ENCODE assay signal across 19 cellular contexts in the genomic region with DNA sequence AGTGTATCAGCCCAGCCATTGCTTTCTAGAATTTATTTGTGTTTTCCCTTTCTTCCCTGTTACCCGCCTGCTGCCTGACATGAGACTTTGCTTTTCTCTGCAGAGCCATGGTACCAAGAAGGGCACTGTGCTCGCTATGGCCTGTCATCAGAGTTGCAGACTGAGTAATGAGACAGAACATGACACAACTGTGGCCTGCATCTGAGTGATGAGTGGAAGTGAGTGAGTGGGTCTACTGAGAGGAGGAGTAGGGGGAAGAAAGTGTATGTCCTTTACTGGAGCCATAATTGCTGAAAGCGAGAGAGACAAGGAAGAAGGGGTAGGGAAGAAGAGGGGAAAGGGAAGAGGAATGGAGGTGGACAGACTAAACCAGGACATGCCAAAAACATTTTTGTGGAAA. TPM values are rescaled to one million over a fixed set of nuclear protein-coding genes. Genes with fewer than 3 reads are reported as not detected.
DNase-seq lines count a peak whose midpoint lies in the region; ATAC-seq and TF ChIP-seq lines count a peak whose summit lies in the region.
"Had no signal": no experiment of that assay in that cellular context is flagged by ENCODE, and none has a peak within 500 bp of the region (broad histone marks: within the 10 kb centered on the region; RNA-seq: fewer than 3 reads in every experiment).

No MANE protein-coding gene starts in this region.

- H3K27me3 ChIP-seq in psoas muscle (ENCODE audit: insufficient read depth in 3 of 3, low read length in 2 of 3) = no peaks in the 10 kb centered on the region
- H3K27me3 ChIP-seq: BE2C, right lobe of liver had no signal

- H3K27ac ChIP-seq in HEK293 (ENCODE audit: extremely low read depth, low read depth, low read length) (no peak overlapping the region), psoas muscle (peak overlapping the region; percentile 81)
- H3K27ac ChIP-seq: left lung, right lobe of liver had no signal

- peak; percentile 36 for ATAC-seq in activated CD4-positive, alpha-beta T cell treated with anti-CD3 and anti-CD28 coated beads for 36 hours
- ATAC-seq in psoas muscle = peak in 1 of 4 donors; percentile 50
- ATAC-seq in natural killer cell = no peak
- ATAC-seq: GM23338, mucosa of descending colon, right lobe of liver had no signal

- H3K36me3 ChIP-seq in HEK293 (ENCODE audit: control insufficient read depth in 2 of 2, insufficient read depth in 1 of 2, low read length in 2 of 2) (peaks cover 3 to 39% of the 10 kb centered on the region in 2 experiments; a peak in 2 of 3 replicates), psoas muscle (ENCODE audit: insufficient read depth in 1 of 2, low read depth in 1 of 2) (peaks cover 0 to 22% of the 10 kb centered on the region in 2 donors)
- H3K36me3 ChIP-seq: BE2C, left lung, right lobe of liver had no signal

- no peak for TF ChIP-seq CTCF in HEK293 (tag by site-specific recombination; IDR thresholded peaks at IDR 0.05)
- no peak for TF ChIP-seq CTCF in endothelial cell (IDR thresholded peaks at IDR 0.05; ENCODE audit: unreplicated experiment)
- TF ChIP-seq CTCF in psoas muscle (IDR thresholded peaks at IDR 0.05) = no peak
- no peak for TF ChIP-seq CTCF in natural killer cell (IDR thresholded peaks at IDR 0.05)

- DNase-seq in activated CD4-positive, alpha-beta T cell treated with anti-CD3 and anti-CD28 coated beads for 36 hours = peak; percentile 33
- no peak for DNase-seq in activated CD4-positive, alpha-beta T cell treated with anti-CD3 and anti-CD28 coated beads for 1 hour
- DNase-seq in endothelial cell (ENCODE audit: low spot score) (no peak), psoas muscle (no peak), HuH-7 (ENCODE audit: low spot score) (no peak), natural killer cell (no peak), NCI-H187 treated with DMSO at 0.1 percent for 48 hours (lab: John Stamatoyannopoulos, UW) (no peak)
- DNase-seq: activated naive CD8-positive, alpha-beta T cell treated with anti-CD3 and anti-CD28 coated beads for 36 hours; BE2C; Calu3; left lung; mucosa of descending colon; NCI-H1105; NCI-H524; right lobe of liver; RPMI8226; stomach had no signal

- H3K36me3 Mint-ChIP-seq in activated CD4-positive, alpha-beta T cell treated with anti-CD3 and anti-CD28 coated beads for 36 hours (ENCODE audit: low read depth) = no peaks in the 10 kb centered on the region
- H3K36me3 Mint-ChIP-seq in endothelial cell (ENCODE audit: low read depth, unreplicated experiment) (peaks cover 20% of the 10 kb centered on the region), natural killer cell (no peaks in the 10 kb centered on the region)
- H3K36me3 Mint-ChIP-seq: activated naive CD8-positive, alpha-beta T cell treated with anti-CD3 and anti-CD28 coated beads for 36 hours had no signal

- no peak overlapping the region for H3K4me3 Mint-ChIP-seq in activated CD4-positive, alpha-beta T cell treated with anti-CD3 and anti-CD28 coated beads for 36 hours
- H3K4me3 Mint-ChIP-seq in endothelial cell (ENCODE audit: unreplicated experiment) = peak overlapping the region; percentile 10
- no peak overlapping the region for H3K4me3 Mint-ChIP-seq in natural killer cell
- H3K4me3 Mint-ChIP-seq: activated naive CD8-positive, alpha-beta T cell treated with anti-CD3 and anti-CD28 coated beads for 36 hours; GM23338 had no signal

- CTCF ChIA-PET in activated CD4-positive, alpha-beta T cell treated with anti-CD3 and anti-CD28 coated beads for 36 hours (lab: Charles Lee) = no interaction called here
- CTCF ChIA-PET in HEK293 (lab: Yijun Ruan, JAX) = no interaction called here

- H3K4me1 Mint-ChIP-seq in activated CD4-positive, alpha-beta T cell treated with anti-CD3 and anti-CD28 coated beads for 36 hours = peaks cover 23% of the 10 kb centered on the region
- H3K4me1 Mint-ChIP-seq in endothelial cell (ENCODE audit: unreplicated experiment) (peaks cover 9% of the 10 kb centered on the region), natural killer cell (peaks cover 0 to 15% of the 10 kb centered on the region in 2 donors)
- H3K4me1 Mint-ChIP-seq: GM23338 had no signal

- 0 out of 2 replicates have a peak, but pooled peaks cover 6% of the 10 kb centered on the region for H3K4me1 ChIP-seq in HEK293 (ENCODE audit: control insufficient read depth, insufficient read depth, low read length)
- peaks cover 31% of the 10 kb centered on the region for H3K4me1 ChIP-seq in psoas muscle
- H3K4me1 ChIP-seq: BE2C had no signal

- H3K27ac Mint-ChIP-seq in activated CD4-positive, alpha-beta T cell treated with anti-CD3 and anti-CD28 coated beads for 36 hours = no peak overlapping the region
- no peak overlapping the region for H3K27ac Mint-ChIP-seq in endothelial cell (ENCODE audit: unreplicated experiment)
- H3K27ac Mint-ChIP-seq in natural killer cell = no peak overlapping the region
- H3K27ac Mint-ChIP-seq: activated naive CD8-positive, alpha-beta T cell treated with anti-CD3 and anti-CD28 coated beads for 36 hours; GM23338 had no signal

- no peaks in the 10 kb centered on the region for H3K9me3 Mint-ChIP-seq in activated CD4-positive, alpha-beta T cell treated with anti-CD3 and anti-CD28 coated beads for 36 hours (ENCODE audit: low read depth)
- H3K9me3 Mint-ChIP-seq in endothelial cell (ENCODE audit: unreplicated experiment) (no peaks in the 10 kb centered on the region), natural killer cell (no peaks in the 10 kb centered on the region)
- H3K9me3 Mint-ChIP-seq: activated naive CD8-positive, alpha-beta T cell treated with anti-CD3 and anti-CD28 coated beads for 36 hours; GM23338 had no signal

- H3K9me3 ChIP-seq in HEK293 (ENCODE audit: control insufficient read depth, insufficient read depth, low read depth, low read length) = no peaks in the 10 kb centered on the region
- H3K9me3 ChIP-seq in psoas muscle = no peaks in the 10 kb centered on the region
- H3K9me3 ChIP-seq: BE2C, left lung, mucosa of descending colon, right lobe of liver, stomach had no signal

- intact Hi-C loops in activated CD4-positive, alpha-beta T cell treated with anti-CD3 and anti-CD28 coated beads for 36 hours (cut with DNase I, micrococcal nuclease) = loop anchor here (5.0 kb wide), 2 partner anchors 52 to 1903 kb away; partner anchors contain the start of genes ORAI1 (in 1 of the 2) and TMED2 (in 1 of the 2)
- intact Hi-C loops in psoas muscle (cut with DNase I) (loop anchor here (5.0 kb wide), 4 partner anchors 52 to 138 kb away; partner anchors contain the start of genes TMED2 (in 2 of the 2) and SNRNP35 (in 1 of the 2)), natural killer cell (cut with micrococcal nuclease) (no loop called here)

- no peak overlapping the region for H3K4me3 ChIP-seq in HEK293 (ENCODE audit: low read depth, low read length)
- H3K4me3 ChIP-seq in psoas muscle = no peak overlapping the region
- H3K4me3 ChIP-seq: GM23338, left lung, mucosa of descending colon, right lobe of liver, stomach had no signal

- POLR2A ChIA-PET in activated CD4-positive, alpha-beta T cell treated with anti-CD3 and anti-CD28 coated beads for 36 hours (lab: Charles Lee) = no interaction called here
- POLR2A ChIA-PET in HEK293 (lab: Yijun Ruan, JAX) = no interaction called here

- WGBS in psoas muscle, 3 donors = 68 to 71% (median 69%) methylated on average over 3 of the region's 3 CpGs

- H3K27me3 Mint-ChIP-seq in activated CD4-positive, alpha-beta T cell treated with anti-CD3 and anti-CD28 coated beads for 36 hours = peaks cover 3% of the 10 kb centered on the region
- H3K27me3 Mint-ChIP-seq in endothelial cell (ENCODE audit: unreplicated experiment) = peaks cover 3% of the 10 kb centered on the region
- H3K27me3 Mint-ChIP-seq in natural killer cell (ENCODE audit: low read depth in 2 of 2) = no peaks in the 10 kb centered on the region
- H3K27me3 Mint-ChIP-seq: activated naive CD8-positive, alpha-beta T cell treated with anti-CD3 and anti-CD28 coated beads for 36 hours had no signal

TF ChIP-seq in HEK293, 187 proteins besides CTCF, POLR2A, EP300 and RAD21:
- no peak for TF ChIP-seq ZNF280C (tag by site-specific recombination; IDR thresholded peaks at IDR 0.05)
- TF ChIP-seq ZNF394 (tag by site-specific recombination; IDR thresholded peaks at IDR 0.05; ENCODE audit: borderline replicate concordance) = no peak
- TF ChIP-seq PRDM1 (tag by site-specific recombination; IDR thresholded peaks at IDR 0.05) = peak; percentile 91
- no peak for TF ChIP-seq SP7 (tag by site-specific recombination; IDR thresholded peaks at IDR 0.05)
- TF ChIP-seq KLF9 (tag by site-specific recombination; IDR thresholded peaks at IDR 0.05; ENCODE audit: low read depth) = no peak
TF ChIP-seq in HEK293: peak in this region for 1.

RNA-seq across cellular contexts. Expression of gene RILPL1, which starts 2.8 kb away (rescaled TPM):
- 1 to 10 TPM; 4.7 to 5.3 TPM for total RNA-seq in activated CD4-positive, alpha-beta T cell treated with anti-CD3 and anti-CD28 coated beads for 36 hours
- total RNA-seq in endothelial cell (ENCODE audit: unreplicated experiment) = 19.8 TPM
- total RNA-seq in psoas muscle = 10 to 100 TPM; 43.7 to 73.7 (median 59.0) TPM
- polyA plus RNA-seq in psoas muscle = 10 to 100 TPM; 34.8 to 64.7 (median 46.7) TPM
- total RNA-seq in natural killer cell = 1 to 10 TPM; 1.3 to 2.7 (median 1.5) TPM

RNA-seq across cellular contexts. Expression of gene TMED2, which starts 53.7 kb away (rescaled TPM):
- total RNA-seq in activated CD4-positive, alpha-beta T cell treated with anti-CD3 and anti-CD28 coated beads for 36 hours = 100 to 1,000 TPM; 132 to 165 TPM
- 167 TPM for total RNA-seq in endothelial cell (ENCODE audit: unreplicated experiment)
- 100 to 1,000 TPM; 100 to 221 (median 145) TPM for total RNA-seq in psoas muscle
- 100 to 1,000 TPM; 118 to 267 (median 238) TPM for polyA plus RNA-seq in psoas muscle
- 100 to 1,000 TPM; 107 to 134 (median 113) TPM for total RNA-seq in natural killer cell
